ENCODE assay signal across 1 cellular context in the genomic region with DNA sequence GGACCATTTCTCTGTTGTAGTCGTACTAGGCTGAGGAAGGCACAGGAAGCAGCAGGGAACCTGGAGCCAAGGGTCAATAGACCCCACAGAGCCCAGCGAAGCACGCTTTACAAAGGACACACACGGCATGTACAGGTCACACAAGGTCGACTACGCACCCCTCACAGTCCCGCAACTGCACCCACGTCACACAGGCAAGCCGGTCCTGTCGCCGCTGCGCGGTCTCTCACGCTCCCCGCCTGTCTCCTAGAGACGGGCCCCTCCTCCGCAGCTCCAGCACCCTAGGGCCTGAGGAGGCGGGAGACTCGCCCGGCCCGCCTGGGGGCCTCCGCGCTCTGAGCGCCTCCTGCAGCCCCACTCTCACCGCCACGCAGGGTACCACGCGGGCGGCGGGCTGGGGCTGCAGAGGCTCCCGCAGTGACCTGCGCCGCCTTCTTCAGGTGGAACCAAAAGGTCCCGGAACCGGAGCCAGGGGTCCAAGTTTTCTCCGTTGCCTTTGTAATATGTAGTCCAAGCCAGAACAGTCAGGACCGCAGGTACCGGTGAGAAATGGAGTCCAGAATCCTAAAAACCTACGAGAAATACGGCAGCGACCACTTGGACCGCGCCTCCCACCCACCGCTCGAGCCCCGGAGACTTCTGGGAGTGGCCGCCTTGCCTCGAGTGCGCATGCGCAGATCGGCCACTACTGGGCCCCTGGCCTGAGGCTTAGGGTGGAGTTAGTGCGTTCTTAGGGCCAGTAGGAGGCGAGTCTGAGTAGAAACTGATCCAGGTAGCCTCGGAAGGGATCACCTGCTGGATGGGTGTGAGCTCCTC.
TF ChIP-seq lines count a peak whose summit lies in the region.

A gene (minus strand): TSS at position 651 of the 816 bp plus-strand sequence. CDS start 8,143 bp downstream, outside the sequence.

TF ChIP-seq in HepG2, 621 proteins besides CTCF, POLR2A, EP300 and RAD21 (continued from another document and continues in another):
- TF ChIP-seq ZNF34 (CRISPR knock-in tag; IDR thresholded peaks at IDR 0.05; ENCODE audit: borderline replicate concordance) (0 out of 2 replicates have a peak, but pooled peaks have one; percentile 37), ZNF24 (IDR thresholded peaks at IDR 0.05) (no peak), BORCS8-MEF2B (CRISPR knock-in tag; IDR thresholded peaks at IDR 0.05) (no peak), HOXA7 (CRISPR knock-in tag; IDR thresholded peaks at IDR 0.05) (no peak), MED8 (CRISPR knock-in tag; IDR thresholded peaks at IDR 0.05; ENCODE audit: insufficient replicate concordance) (no peak), ZBTB7B (CRISPR knock-in tag; IDR thresholded peaks at IDR 0.05) (peak; percentile 57; the same call in 1 of the 2 replicates), ELF4 (CRISPR knock-in tag; IDR thresholded peaks at IDR 0.05; ENCODE audit: borderline replicate concordance) (no peak), GABPB1 (CRISPR knock-in tag; IDR thresholded peaks at IDR 0.05) (peak; percentile 71), POGZ (CRISPR knock-in tag; IDR thresholded peaks at IDR 0.05) (peak; percentile 31; the same call in 1 of the 2 replicates), SETDB1 (CRISPR knock-in tag; IDR thresholded peaks at IDR 0.05; ENCODE audit: borderline replicate concordance) (no peak), RORA (CRISPR knock-in tag; IDR thresholded peaks at IDR 0.05) (no peak), ZBTB8A (CRISPR knock-in tag; IDR thresholded peaks at IDR 0.05; ENCODE audit: borderline replicate concordance, low read depth) (no peak), ZSCAN31 (CRISPR knock-in tag; IDR thresholded peaks at IDR 0.05; ENCODE audit: low read depth) (0 out of 2 replicates have a peak, but pooled peaks have one; percentile 45), ZKSCAN8 (CRISPR knock-in tag; IDR thresholded peaks at IDR 0.05; ENCODE audit: borderline replicate concordance) (no peak), ETV5 (CRISPR knock-in tag; IDR thresholded peaks at IDR 0.05; ENCODE audit: borderline replicate concordance) (no peak), ZNF563 (CRISPR knock-in tag; IDR thresholded peaks at IDR 0.05) (no peak; the same call in 1 of the 2 replicates), MED1 (CRISPR knock-in tag; IDR thresholded peaks at IDR 0.05) (no peak), ZNF382 (CRISPR knock-in tag; IDR thresholded peaks at IDR 0.05; ENCODE audit: borderline replicate concordance) (no peak), ZNF816 (CRISPR knock-in tag; IDR thresholded peaks at IDR 0.05; ENCODE audit: borderline replicate concordance) (no peak), ZNF317 (CRISPR knock-in tag; IDR thresholded peaks at IDR 0.05) (no peak), KLF9 (CRISPR knock-in tag; IDR thresholded peaks at IDR 0.05; ENCODE audit: low read depth) (no peak), NR1H2 (CRISPR knock-in tag; IDR thresholded peaks at IDR 0.05; ENCODE audit: borderline replicate concordance, low read depth) (no peak), RFX3 (CRISPR knock-in tag; IDR thresholded peaks at IDR 0.05) (peak; percentile 64), ZFAT (CRISPR knock-in tag; conservative IDR thresholded peaks at IDR 0.05) (no peak), ZNF564 (CRISPR knock-in tag; IDR thresholded peaks at IDR 0.05) (no peak), NFIB (CRISPR knock-in tag; IDR thresholded peaks at IDR 0.05; ENCODE audit: borderline replicate concordance) (no peak), RXRA (CRISPR knock-in tag; IDR thresholded peaks at IDR 0.05) (no peak; the same call in none of the 2 replicates), THYN1 (CRISPR knock-in tag; IDR thresholded peaks at IDR 0.05; ENCODE audit: borderline replicate concordance, low read depth) (no peak), ZKSCAN1 (IDR thresholded peaks at IDR 0.05; ENCODE audit: low read length) (no peak), ZNF781 (CRISPR knock-in tag; IDR thresholded peaks at IDR 0.05; ENCODE audit: borderline replicate concordance, not compliant biosample characterization) (peak; percentile 52), FOXM1 (CRISPR knock-in tag; IDR thresholded peaks at IDR 0.05) (no peak), SMAD3 (CRISPR knock-in tag; IDR thresholded peaks at IDR 0.05) (no peak; the same call in 1 of the 2 replicates), NFYB (CRISPR knock-in tag; IDR thresholded peaks at IDR 0.05) (peak; percentile 18; the same call in 1 of the 2 replicates), ZNF883 (CRISPR knock-in tag; IDR thresholded peaks at IDR 0.05; ENCODE audit: not compliant biosample characterization) (peak; percentile 86), NR2F2 (IDR thresholded peaks at IDR 0.05; ENCODE audit: borderline replicate concordance, low read depth) (no peak), CEBPG (CRISPR knock-in tag; IDR thresholded peaks at IDR 0.05) (no peak), PRMT3 (CRISPR knock-in tag; IDR thresholded peaks at IDR 0.05; ENCODE audit: borderline replicate concordance, low read depth) (no peak), TCF7L2 (IDR thresholded peaks at IDR 0.05; ENCODE audit: low read depth, low read length) (no peak), ZMYM4 (CRISPR knock-in tag; IDR thresholded peaks at IDR 0.05) (peak; percentile 64), ZFP36L2 (CRISPR knock-in tag; IDR thresholded peaks at IDR 0.05) (no peak), ZNF777 (CRISPR knock-in tag; IDR thresholded peaks at IDR 0.05) (no peak)
- TF ChIP-seq, protein P1, sequence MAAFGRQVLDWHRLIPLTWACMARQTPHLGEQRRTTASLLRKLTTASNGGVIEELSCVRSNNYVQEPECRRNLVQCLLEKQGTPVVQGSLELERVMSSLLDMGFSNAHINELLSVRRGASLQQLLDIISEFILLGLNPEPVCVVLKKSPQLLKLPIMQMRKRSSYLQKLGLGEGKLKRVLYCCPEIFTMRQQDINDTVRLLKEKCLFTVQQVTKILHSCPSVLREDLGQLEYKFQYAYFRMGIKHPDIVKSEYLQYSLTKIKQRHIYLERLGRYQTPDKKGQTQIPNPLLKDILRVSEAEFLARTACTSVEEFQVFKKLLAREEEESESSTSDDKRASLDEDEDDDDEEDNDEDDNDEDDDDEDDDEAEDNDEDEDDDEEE (CRISPR knock-in tag; IDR thresholded peaks at IDR 0.05): no peak
- TF ChIP-seq, protein P2, sequence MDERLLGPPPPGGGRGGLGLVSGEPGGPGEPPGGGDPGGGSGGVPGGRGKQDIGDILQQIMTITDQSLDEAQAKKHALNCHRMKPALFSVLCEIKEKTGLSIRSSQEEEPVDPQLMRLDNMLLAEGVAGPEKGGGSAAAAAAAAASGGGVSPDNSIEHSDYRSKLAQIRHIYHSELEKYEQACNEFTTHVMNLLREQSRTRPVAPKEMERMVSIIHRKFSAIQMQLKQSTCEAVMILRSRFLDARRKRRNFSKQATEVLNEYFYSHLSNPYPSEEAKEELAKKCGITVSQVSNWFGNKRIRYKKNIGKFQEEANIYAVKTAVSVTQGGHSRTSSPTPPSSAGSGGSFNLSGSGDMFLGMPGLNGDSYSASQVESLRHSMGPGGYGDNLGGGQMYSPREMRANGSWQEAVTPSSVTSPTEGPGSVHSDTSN (CRISPR knock-in tag; IDR thresholded peaks at IDR 0.05): no peak
- TF ChIP-seq, protein P3, sequence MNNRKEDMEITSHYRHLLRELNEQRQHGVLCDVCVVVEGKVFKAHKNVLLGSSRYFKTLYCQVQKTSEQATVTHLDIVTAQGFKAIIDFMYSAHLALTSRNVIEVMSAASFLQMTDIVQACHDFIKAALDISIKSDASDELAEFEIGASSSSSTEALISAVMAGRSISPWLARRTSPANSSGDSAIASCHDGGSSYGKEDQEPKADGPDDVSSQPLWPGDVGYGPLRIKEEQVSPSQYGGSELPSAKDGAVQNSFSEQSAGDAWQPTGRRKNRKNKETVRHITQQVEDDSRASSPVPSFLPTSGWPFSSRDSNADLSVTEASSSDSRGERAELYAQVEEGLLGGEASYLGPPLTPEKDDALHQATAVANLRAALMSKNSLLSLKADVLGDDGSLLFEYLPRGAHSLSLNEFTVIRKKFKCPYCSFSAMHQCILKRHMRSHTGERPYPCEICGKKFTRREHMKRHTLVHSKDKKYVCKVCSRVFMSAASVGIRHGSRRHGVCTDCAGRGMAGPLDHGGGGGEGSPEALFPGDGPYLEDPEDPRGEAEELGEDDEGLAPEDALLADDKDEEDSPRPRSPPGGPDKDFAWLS (CRISPR knock-in tag; IDR thresholded peaks at IDR 0.05; ENCODE audit: borderline replicate concordance): no peak
- TF ChIP-seq, protein P4, sequence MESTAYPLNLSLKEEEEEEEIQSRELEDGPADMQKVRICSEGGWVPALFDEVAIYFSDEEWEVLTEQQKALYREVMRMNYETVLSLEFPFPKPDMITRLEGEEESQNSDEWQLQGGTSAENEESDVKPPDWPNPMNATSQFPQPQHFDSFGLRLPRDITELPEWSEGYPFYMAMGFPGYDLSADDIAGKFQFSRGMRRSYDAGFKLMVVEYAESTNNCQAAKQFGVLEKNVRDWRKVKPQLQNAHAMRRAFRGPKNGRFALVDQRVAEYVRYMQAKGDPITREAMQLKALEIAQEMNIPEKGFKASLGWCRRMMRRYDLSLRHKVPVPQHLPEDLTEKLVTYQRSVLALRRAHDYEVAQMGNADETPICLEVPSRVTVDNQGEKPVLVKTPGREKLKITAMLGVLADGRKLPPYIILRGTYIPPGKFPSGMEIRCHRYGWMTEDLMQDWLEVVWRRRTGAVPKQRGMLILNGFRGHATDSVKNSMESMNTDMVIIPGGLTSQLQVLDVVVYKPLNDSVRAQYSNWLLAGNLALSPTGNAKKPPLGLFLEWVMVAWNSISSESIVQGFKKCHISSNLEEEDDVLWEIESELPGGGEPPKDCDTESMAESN (CRISPR knock-in tag; conservative IDR thresholded peaks at IDR 0.05): peak; percentile 65; the same call in 1 of the 2 replicates
- TF ChIP-seq, protein P5, sequence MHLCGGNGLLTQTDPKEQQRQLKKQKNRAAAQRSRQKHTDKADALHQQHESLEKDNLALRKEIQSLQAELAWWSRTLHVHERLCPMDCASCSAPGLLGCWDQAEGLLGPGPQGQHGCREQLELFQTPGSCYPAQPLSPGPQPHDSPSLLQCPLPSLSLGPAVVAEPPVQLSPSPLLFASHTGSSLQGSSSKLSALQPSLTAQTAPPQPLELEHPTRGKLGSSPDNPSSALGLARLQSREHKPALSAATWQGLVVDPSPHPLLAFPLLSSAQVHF (CRISPR knock-in tag; IDR thresholded peaks at IDR 0.05): no peak
- TF ChIP-seq, protein P6, sequence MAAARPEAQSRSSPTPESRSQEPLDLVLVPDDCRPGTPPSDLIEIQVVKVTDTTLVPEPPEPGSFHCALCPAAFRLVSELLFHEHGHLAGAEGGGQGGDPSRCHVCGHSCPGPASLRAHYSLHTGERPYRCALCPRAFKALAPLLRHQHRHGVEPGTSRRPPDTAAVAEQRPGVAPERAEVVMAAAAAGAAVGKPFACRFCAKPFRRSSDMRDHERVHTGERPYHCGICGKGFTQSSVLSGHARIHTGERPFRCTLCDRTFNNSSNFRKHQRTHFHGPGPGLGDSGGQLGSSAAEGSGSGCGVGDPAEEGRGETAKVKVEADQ (CRISPR knock-in tag; IDR thresholded peaks at IDR 0.05; ENCODE audit: borderline replicate concordance): no peak
- TF ChIP-seq, protein P7, sequence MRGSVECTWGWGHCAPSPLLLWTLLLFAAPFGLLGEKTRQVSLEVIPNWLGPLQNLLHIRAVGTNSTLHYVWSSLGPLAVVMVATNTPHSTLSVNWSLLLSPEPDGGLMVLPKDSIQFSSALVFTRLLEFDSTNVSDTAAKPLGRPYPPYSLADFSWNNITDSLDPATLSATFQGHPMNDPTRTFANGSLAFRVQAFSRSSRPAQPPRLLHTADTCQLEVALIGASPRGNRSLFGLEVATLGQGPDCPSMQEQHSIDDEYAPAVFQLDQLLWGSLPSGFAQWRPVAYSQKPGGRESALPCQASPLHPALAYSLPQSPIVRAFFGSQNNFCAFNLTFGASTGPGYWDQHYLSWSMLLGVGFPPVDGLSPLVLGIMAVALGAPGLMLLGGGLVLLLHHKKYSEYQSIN (CRISPR knock-in tag; IDR thresholded peaks at IDR 0.05; ENCODE audit: borderline replicate concordance): no peak
- TF ChIP-seq, protein P8, sequence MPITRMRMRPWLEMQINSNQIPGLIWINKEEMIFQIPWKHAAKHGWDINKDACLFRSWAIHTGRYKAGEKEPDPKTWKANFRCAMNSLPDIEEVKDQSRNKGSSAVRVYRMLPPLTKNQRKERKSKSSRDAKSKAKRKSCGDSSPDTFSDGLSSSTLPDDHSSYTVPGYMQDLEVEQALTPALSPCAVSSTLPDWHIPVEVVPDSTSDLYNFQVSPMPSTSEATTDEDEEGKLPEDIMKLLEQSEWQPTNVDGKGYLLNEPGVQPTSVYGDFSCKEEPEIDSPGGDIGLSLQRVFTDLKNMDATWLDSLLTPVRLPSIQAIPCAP (CRISPR knock-in tag; IDR thresholded peaks at IDR 0.05; ENCODE audit: low read depth): no peak
- TF ChIP-seq, protein P9, sequence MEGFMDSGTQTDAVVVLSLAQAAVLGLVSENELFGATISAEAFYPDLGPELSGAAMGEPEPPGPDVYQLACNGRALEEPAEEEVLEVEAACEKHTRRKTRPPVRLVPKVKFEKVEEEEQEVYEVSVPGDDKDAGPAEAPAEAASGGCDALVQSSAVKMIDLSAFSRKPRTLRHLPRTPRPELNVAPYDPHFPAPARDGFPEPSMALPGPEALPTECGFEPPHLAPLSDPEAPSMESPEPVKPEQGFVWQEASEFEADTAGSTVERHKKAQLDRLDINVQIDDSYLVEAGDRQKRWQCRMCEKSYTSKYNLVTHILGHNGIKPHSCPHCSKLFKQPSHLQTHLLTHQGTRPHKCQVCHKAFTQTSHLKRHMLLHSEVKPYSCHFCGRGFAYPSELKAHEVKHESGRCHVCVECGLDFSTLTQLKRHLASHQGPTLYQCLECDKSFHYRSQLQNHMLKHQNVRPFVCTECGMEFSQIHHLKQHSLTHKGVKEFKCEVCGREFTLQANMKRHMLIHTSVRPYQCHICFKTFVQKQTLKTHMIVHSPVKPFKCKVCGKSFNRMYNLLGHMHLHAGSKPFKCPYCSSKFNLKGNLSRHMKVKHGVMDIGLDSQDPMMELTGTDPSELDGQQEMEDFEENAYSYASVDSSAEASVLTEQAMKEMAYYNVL (CRISPR knock-in tag; IDR thresholded peaks at IDR 0.05; ENCODE audit: borderline replicate concordance): no peak
- TF ChIP-seq, protein P10, sequence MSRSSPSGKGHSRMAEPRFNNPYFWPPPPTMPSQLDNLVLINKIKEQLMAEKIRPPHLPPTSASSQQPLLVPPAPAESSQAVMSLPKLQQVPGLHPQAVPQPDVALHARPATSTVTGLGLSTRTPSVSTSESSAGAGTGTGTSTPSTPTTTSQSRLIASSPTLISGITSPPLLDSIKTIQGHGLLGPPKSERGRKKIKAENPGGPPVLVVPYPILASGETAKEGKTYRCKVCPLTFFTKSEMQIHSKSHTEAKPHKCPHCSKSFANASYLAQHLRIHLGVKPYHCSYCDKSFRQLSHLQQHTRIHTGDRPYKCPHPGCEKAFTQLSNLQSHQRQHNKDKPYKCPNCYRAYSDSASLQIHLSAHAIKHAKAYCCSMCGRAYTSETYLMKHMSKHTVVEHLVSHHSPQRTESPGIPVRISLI (CRISPR knock-in tag; IDR thresholded peaks at IDR 0.05; ENCODE audit: borderline replicate concordance): no peak
- TF ChIP-seq, protein P11, sequence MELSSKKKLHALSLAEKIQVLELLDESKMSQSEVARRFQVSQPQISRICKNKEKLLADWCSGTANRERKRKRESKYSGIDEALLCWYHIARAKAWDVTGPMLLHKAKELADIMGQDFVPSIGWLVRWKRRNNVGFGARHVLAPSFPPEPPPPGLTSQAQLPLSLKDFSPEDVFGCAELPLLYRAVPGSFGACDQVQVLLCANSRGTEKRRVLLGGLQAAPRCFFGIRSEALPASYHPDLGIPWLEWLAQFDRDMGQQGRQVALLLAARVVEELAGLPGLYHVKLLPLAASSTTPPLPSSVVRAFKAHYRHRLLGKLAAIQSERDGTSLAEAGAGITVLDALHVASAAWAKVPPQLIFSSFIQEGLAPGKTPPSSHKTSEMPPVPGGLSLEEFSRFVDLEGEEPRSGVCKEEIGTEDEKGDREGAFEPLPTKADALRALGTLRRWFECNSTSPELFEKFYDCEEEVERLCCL (CRISPR knock-in tag; IDR thresholded peaks at IDR 0.05; ENCODE audit: borderline replicate concordance): no peak; the same call in 1 of the 2 replicates
